ENCODE assay signal across 15 cellular contexts in the genomic region with DNA sequence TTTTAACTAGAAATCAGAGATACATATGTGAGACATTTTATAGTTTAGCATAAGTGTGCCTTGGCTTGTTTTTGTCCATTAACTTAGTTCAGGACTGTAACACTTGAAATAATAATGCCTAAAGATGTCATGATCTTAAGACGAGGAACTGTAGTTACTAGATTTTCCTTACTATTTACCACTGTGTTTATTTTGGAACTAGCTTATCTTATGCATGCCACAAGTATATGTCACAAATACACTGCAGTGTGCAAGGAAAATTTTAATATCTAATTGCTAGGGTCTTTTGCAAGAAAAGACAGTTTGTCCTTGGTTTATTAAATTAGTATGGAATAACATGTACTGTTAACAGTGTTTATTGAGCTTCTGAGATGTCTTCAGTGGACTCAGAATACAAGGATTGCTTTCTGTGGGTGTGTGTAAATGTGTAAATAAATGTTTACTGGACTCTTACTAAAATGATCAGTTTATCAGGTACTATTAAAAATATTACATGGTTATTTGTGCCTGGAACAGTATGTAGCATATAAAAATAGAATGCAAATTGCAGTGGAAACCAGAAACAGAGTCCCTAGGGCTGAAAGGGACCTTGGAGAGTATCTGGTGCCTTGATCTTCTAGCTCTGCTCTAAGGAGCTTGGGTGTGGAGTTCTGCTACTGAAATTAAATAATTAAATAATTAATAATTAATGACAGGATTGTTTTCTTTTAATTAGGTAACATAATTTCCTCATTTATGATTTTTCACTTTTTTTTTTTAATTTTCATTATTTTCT. TPM values are rescaled to one million over a fixed set of nuclear protein-coding genes. Genes with fewer than 3 reads are reported as not detected.
A peak's percentile ranks its signal among the peaks of the same experiment; 100 is the strongest.
DNase-seq lines count a peak whose midpoint lies in the region; TF ChIP-seq lines count a peak whose summit lies in the region.
"Had no signal": no experiment of that assay in that cellular context is flagged by ENCODE, and none has a peak within 500 bp of the region (broad histone marks: within the 10 kb centered on the region; RNA-seq: fewer than 3 reads in every experiment).

No MANE protein-coding gene starts in this region.

- peak overlapping the region; percentile 91 for H3K27ac Mint-ChIP-seq in MCF 10A (ENCODE audit: low read depth, unreplicated experiment)
- H3K27ac Mint-ChIP-seq: HFFc6 had no signal

- no peaks in the 10 kb centered on the region for H3K27me3 Mint-ChIP-seq in MCF 10A (ENCODE audit: insufficient read depth, unreplicated experiment)

- H3K27me3 ChIP-seq in breast epithelium: no peaks in the 10 kb centered on the region
- H3K27me3 ChIP-seq in iPS-20b (ENCODE audit: insufficient read depth, low read length): no peaks in the 10 kb centered on the region
- H3K27me3 ChIP-seq: ovary, testis had no signal

- peaks cover 14% of the 10 kb centered on the region for H3K36me3 Mint-ChIP-seq in MCF 10A (ENCODE audit: insufficient read depth, unreplicated experiment)

- POLR2A ChIA-PET in MCF 10A (lab: Yijun Ruan, JAX): interaction anchor here (0.5 to 5.2 kb wide), 7 partner anchors 10 to 110 kb away, joined by 3 to 63 read pairs (median 3); a partner anchor contains a TSS

- peak overlapping the region; percentile 67; the same call in 1 of the 2 replicates for H3K9ac ChIP-seq in iPS-20b (ENCODE audit: low read depth, low read length)

- H3K4me1 Mint-ChIP-seq in MCF 10A (ENCODE audit: insufficient read depth, unreplicated experiment): peaks cover 46% of the 10 kb centered on the region

- CTCF ChIA-PET in MCF 10A (lab: Yijun Ruan, JAX): interaction anchor here (0.6 to 3.3 kb wide), 16 partner anchors 8 to 296 kb away, joined by 3 to 32 read pairs (median 3); no protein-coding TSS in a partner anchor

- H3K4me3 Mint-ChIP-seq in MCF 10A (ENCODE audit: unreplicated experiment): no peak overlapping the region
- H3K4me3 Mint-ChIP-seq: HFFc6 had no signal

- TF ChIP-seq CTCF in MCF 10A (IDR thresholded peaks at IDR 0.05; ENCODE audit: unreplicated experiment) (no peak), breast epithelium (IDR thresholded peaks at IDR 0.05) (no peak)

- no peaks in the 10 kb centered on the region for H3K4me1 ChIP-seq in breast epithelium
- H3K4me1 ChIP-seq in iPS-20b (ENCODE audit: insufficient read depth, low read length): peaks cover 51% of the 10 kb centered on the region

- H3K9me3 ChIP-seq in breast epithelium: no peaks in the 10 kb centered on the region
- no peaks in the 10 kb centered on the region for H3K9me3 ChIP-seq in iPS-20b (ENCODE audit: insufficient read depth, low read depth, low read length)
- H3K9me3 ChIP-seq: ovary, testis had no signal

- no peak overlapping the region for H3K27ac ChIP-seq in breast epithelium
- H3K27ac ChIP-seq in iPS-20b (ENCODE audit: low read length): peak overlapping the region; percentile 74
- H3K27ac ChIP-seq: WERI-Rb-1 had no signal

- H3K9me3 Mint-ChIP-seq in MCF 10A (ENCODE audit: unreplicated experiment): no peaks in the 10 kb centered on the region
- H3K9me3 Mint-ChIP-seq: HFFc6 had no signal

- H3K36me3 ChIP-seq in breast epithelium (no peaks in the 10 kb centered on the region), iPS-20b (ENCODE audit: insufficient read depth, low read depth, low read length) (peaks cover 15% of the 10 kb centered on the region)
- H3K36me3 ChIP-seq: ovary, WERI-Rb-1 had no signal

- no peak for DNase-seq in MCF 10A (ENCODE audit: unreplicated experiment)
- no peak for DNase-seq in breast epithelium (ENCODE audit: low spot score in 2 of 2)
- DNase-seq in amniotic epithelial cell (ENCODE audit: low read depth): peak; percentile 36
- DNase-seq in stromal cell of bone marrow (ENCODE audit: low read depth): peak; percentile 6
- no peak for DNase-seq in NCI-H1436 treated with DMSO at 0.1 percent for 48 hours (lab: John Stamatoyannopoulos, UW)
- no peak for DNase-seq in NCI-H748 (lab: John Stamatoyannopoulos, UW; ENCODE audit: unreplicated experiment)
- DNase-seq in middle frontal gyrus (ENCODE audit: extremely low spot score, low spot score): no peak
- DNase-seq: HFFc6, Karpas-422, NCI-H1930, NCI-H524, ovary, testis, WERI-Rb-1 had no signal

- BruUV-seq in MCF 10A (replicated peaks; lab: Mats Ljungman, UMichigan): no TSS peak

- no peak for TF ChIP-seq POLR2A in breast epithelium (IDR thresholded peaks at IDR 0.05)

- intact Hi-C loops in MCF 10A (cut with micrococcal nuclease): loop anchor here (10.0 kb wide), 1 partner anchor 343 kb away; no protein-coding TSS in a partner anchor
- intact Hi-C loops in breast epithelium (cut with DNase I; ENCODE audit: low total_unique reads): no loop called here

- no peak overlapping the region for H3K4me3 ChIP-seq in breast epithelium
- H3K4me3 ChIP-seq in iPS-20b (ENCODE audit: low read length): peak overlapping the region; percentile 2; the same call in 1 of the 2 replicates
- H3K4me3 ChIP-seq: ovary, testis had no signal

RNA-seq across cellular contexts. Expression of a gene that starts 58.1 kb away (rescaled TPM):
- total RNA-seq in MCF 10A (2022) (32.5 and 34.7 TPM in 2 replicates), breast epithelium (10 to 100 TPM; 50.5 to 57.8 (median 56.3) TPM)

Comparison
In these comparisons a context has a peak if more than half of its experiments do, and no peak if none do; other contexts are left out.
1. DNase-seq: peak in amniotic epithelial cell (single experiment) and stromal cell of bone marrow (single experiment); none in MCF 10A (single experiment), breast epithelium (0 of 2), NCI-H1436 treated with DMSO at 0.1 percent for 48 hours (single experiment), NCI-H748 (single experiment) and middle frontal gyrus (single experiment).